13 cellular contexts compared by ENCODE assay signal in the genomic region with DNA sequence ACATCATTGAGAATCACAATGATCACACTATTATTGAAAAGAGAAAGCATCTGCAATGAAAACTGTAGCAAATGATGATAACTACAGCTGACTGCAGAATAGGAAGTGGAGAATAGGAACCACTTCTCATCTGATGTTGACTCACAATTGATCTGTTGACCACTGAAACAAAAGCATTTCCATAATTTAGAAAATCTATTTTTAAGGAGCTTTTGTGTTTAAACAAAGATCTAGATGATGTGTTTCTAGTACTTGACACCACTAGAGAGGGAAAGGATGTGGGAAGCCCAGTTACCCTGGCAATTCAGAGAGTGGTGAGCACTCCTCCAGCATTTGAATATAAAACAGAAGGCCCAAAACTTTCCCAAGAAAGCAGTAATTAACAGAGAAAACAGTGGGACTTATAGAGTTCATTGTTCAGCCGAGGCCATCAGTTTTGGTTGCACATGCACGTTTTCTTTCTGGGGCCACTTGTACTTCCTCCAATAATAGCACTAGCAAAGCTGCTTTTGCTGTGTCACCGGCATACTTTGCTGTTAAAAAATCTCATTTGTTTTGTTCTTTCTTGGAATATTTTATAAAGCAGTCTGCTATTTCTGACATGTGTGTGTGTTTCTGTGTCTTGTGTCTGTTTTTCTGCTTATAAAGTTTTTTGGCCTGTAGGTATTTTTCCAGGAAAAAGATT.
A peak's percentile ranks its signal among the peaks of the same experiment; 100 is the strongest.
DNase-seq lines count a peak whose midpoint lies in the region; ATAC-seq, FAIRE-seq and TF ChIP-seq lines count a peak whose summit lies in the region.
"Had no signal": no experiment of that assay in that cellular context is flagged by ENCODE, and none has a peak within 500 bp of the region (broad histone marks: within the 10 kb centered on the region; RNA-seq: fewer than 3 reads in every experiment).

No MANE protein-coding gene starts in this region.

- DNase-seq in GM12891 (ENCODE audit: insufficient read length, low spot score) = no peak
- DNase-seq in KBM-7 = peak; percentile 19
- no peak for DNase-seq in NCI-H1436 (lab: John Stamatoyannopoulos, UW)
- DNase-seq in H4 (ENCODE audit: low spot score) = no peak
- DNase-seq in mesothelial cell of epicardium (ENCODE audit: low spot score in 2 of 2, unreplicated experiment in 2 of 2) = no peak
- DNase-seq in NCI-H1048 (lab: John Stamatoyannopoulos, UW) = no peak
- DNase-seq: activated CD4-positive, alpha-beta T cell treated with anti-CD3 and anti-CD28 coated beads, Interleukin-2, amount 50 U/mL, for 1 hour; DMS79; NCI-H446 treated with DMSO at 0.1 percent for 48 hours had no signal

- no peaks in the 10 kb centered on the region for H3K27me3 Mint-ChIP-seq in dendritic cell treated with granulocyte-macrophage colony-stimulating factor and Interleukin-4, amounts not matched to agents 40 ng/mL and 50 ng/mL, for 4 days
- H3K27me3 Mint-ChIP-seq in mesothelial cell of epicardium (ENCODE audit: low read depth) = no peaks in the 10 kb centered on the region

- in situ Hi-C loops in KBM-7 (cut with MboI; ENCODE audit: low pct_unique_long_range_greater_than_20kb, low sequenced_read_pairs) = no loop called here

- FAIRE-seq in GM12891 (lab: Jason Lieb, UNC) = no peak
- FAIRE-seq: keratinocyte had no signal

- peaks cover 8% of the 10 kb centered on the region for H3K36me3 Mint-ChIP-seq in dendritic cell treated with granulocyte-macrophage colony-stimulating factor and Interleukin-4, amounts not matched to agents 40 ng/mL and 50 ng/mL, for 4 days (ENCODE audit: low read depth)
- H3K36me3 Mint-ChIP-seq in mesothelial cell of epicardium = peaks cover 1% of the 10 kb centered on the region

- intact Hi-C loops in dendritic cell treated with granulocyte-macrophage colony-stimulating factor and Interleukin-4, amounts not matched to agents 40 ng/mL and 50 ng/mL, for 4 days (cut with micrococcal nuclease) = no loop called here

- no peak for TF ChIP-seq CTCF in mesothelial cell of epicardium (IDR thresholded peaks at IDR 0.05; ENCODE audit: unreplicated experiment)

- H3K27ac Mint-ChIP-seq in dendritic cell treated with granulocyte-macrophage colony-stimulating factor and Interleukin-4, amounts not matched to agents 40 ng/mL and 50 ng/mL, for 4 days = peak overlapping the region; percentile 89
- H3K27ac Mint-ChIP-seq in mesothelial cell of epicardium = no peak overlapping the region

- H3K4me3 Mint-ChIP-seq in dendritic cell treated with granulocyte-macrophage colony-stimulating factor and Interleukin-4, amounts not matched to agents 40 ng/mL and 50 ng/mL, for 4 days = peak overlapping the region; percentile 6
- H3K4me3 Mint-ChIP-seq in mesothelial cell of epicardium = no peak overlapping the region

- peaks cover 8% of the 10 kb centered on the region for H3K4me1 Mint-ChIP-seq in dendritic cell treated with granulocyte-macrophage colony-stimulating factor and Interleukin-4, amounts not matched to agents 40 ng/mL and 50 ng/mL, for 4 days (ENCODE audit: low read depth)
- H3K4me1 Mint-ChIP-seq in mesothelial cell of epicardium = no peaks in the 10 kb centered on the region

- no peak for TF ChIP-seq POLR2A in GM12891 (IDR thresholded peaks at IDR 0.05; ENCODE audit: low read depth, low read length)

- peak; percentile 82 for ATAC-seq in GM21717 (IDR thresholded peaks at IDR 0.05; ENCODE audit: unreplicated experiment)
- ATAC-seq: HCT116 had no signal

- H3K9me3 Mint-ChIP-seq in dendritic cell treated with granulocyte-macrophage colony-stimulating factor and Interleukin-4, amounts not matched to agents 40 ng/mL and 50 ng/mL, for 4 days = peaks cover 9% of the 10 kb centered on the region
- peaks cover 21% of the 10 kb centered on the region for H3K9me3 Mint-ChIP-seq in mesothelial cell of epicardium

TF ChIP-seq in GM12891, 5 proteins besides CTCF, POLR2A, EP300 and RAD21:
- TF ChIP-seq POLR2AphosphoS5 (IDR thresholded peaks at IDR 0.05; ENCODE audit: low read depth, low read length) (no peak), SPI1 (IDR thresholded peaks at IDR 0.05; ENCODE audit: low read depth, low read length) (peak; percentile 79)
